ENCODE assay signal across 8 cellular contexts in genomic region chr7:103148131-103148993, GRCh38. TPM values are rescaled to one million over a fixed set of nuclear protein-coding genes. Genes with fewer than 3 reads are reported as not detected.
DNase-seq lines count a peak whose midpoint lies in the region; ATAC-seq, FAIRE-seq and TF ChIP-seq lines count a peak whose summit lies in the region.

No MANE protein-coding gene starts in this region.

- H3K27me3 ChIP-seq in H7 (ENCODE audit: control insufficient read depth, insufficient read depth, low read length) (no peaks in the 10 kb centered on the region), iPS-15b (ENCODE audit: control insufficient read depth, insufficient read depth, low read length) (no peaks in the 10 kb centered on the region), stomach smooth muscle (ENCODE audit: control insufficient read depth in 1 of 2, insufficient read depth in 2 of 2, low read length in 2 of 2) (no peaks in the 10 kb centered on the region)

- peak overlapping the region; percentile 99 for H3K27ac Mint-ChIP-seq in activated CD8-positive, alpha-beta T cell treated with anti-CD3 and anti-CD28 coated beads for 36 hours

- POLR2A ChIA-PET in activated CD8-positive, alpha-beta T cell treated with anti-CD3 and anti-CD28 coated beads for 36 hours (lab: Charles Lee), result interaction anchor here (0.7 to 1.3 kb wide), 5 partner anchors 8 to 73 kb away, joined by 3 to 15 read pairs (median 3); partner anchors contain the start of genes ARMC10 and FBXL13

- ATAC-seq in activated CD8-positive, alpha-beta T cell treated with anti-CD3 and anti-CD28 coated beads for 36 hours, result no peak
- ATAC-seq in HG03280 (IDR thresholded peaks at IDR 0.05; ENCODE audit: unreplicated experiment), result no peak

- FAIRE-seq in A204.1 (lab: Jason Lieb, UNC), result peak; percentile 6

- H3K36me3 Mint-ChIP-seq in activated CD8-positive, alpha-beta T cell treated with anti-CD3 and anti-CD28 coated beads for 36 hours (ENCODE audit: low read depth), result peaks cover 6% of the 10 kb centered on the region

- no peaks in the 10 kb centered on the region for H3K36me3 ChIP-seq in H7 (replicated peaks; ENCODE audit: control insufficient read depth, insufficient read depth, low read length)
- no peaks in the 10 kb centered on the region for H3K36me3 ChIP-seq in iPS-15b (ENCODE audit: control insufficient read depth, insufficient read depth, low read length)
- H3K36me3 ChIP-seq in stomach smooth muscle (ENCODE audit: control insufficient read depth in 2 of 2, insufficient read depth in 2 of 2, low read length in 2 of 2), result no peaks in the 10 kb centered on the region

- peak overlapping the region; percentile 86 for H3K27ac ChIP-seq in stomach smooth muscle (ENCODE audit: low read length)

- H3K4me3 ChIP-seq in H7 (ENCODE audit: insufficient read depth, low read depth, low read length), result peak overlapping the region; percentile 78
- peak overlapping the region; percentile 85 for H3K4me3 ChIP-seq in iPS-15b (ENCODE audit: low read depth, low read length)
- peak overlapping the region; percentile 64 to 92 for H3K4me3 ChIP-seq in stomach smooth muscle (ENCODE audit: low read length in 2 of 2)

- DNase-seq in H7 (peak; percentile 13), glomerular visceral epithelial cell (ENCODE audit: extremely low spot score) (no peak), D341Med (ENCODE audit: low spot score) (no peak)
- no peak for DNase-seq in activated CD8-positive, alpha-beta T cell treated with anti-CD3 and anti-CD28 coated beads for 36 hours

- no peaks in the 10 kb centered on the region for H3K27me3 Mint-ChIP-seq in activated CD8-positive, alpha-beta T cell treated with anti-CD3 and anti-CD28 coated beads for 36 hours

- H3K9me3 Mint-ChIP-seq in activated CD8-positive, alpha-beta T cell treated with anti-CD3 and anti-CD28 coated beads for 36 hours, result no peaks in the 10 kb centered on the region

- CTCF ChIA-PET in activated CD8-positive, alpha-beta T cell treated with anti-CD3 and anti-CD28 coated beads for 36 hours (lab: Charles Lee), result no interaction called here

- peak overlapping the region; percentile 98 for H3K4me3 Mint-ChIP-seq in activated CD8-positive, alpha-beta T cell treated with anti-CD3 and anti-CD28 coated beads for 36 hours

- peaks cover 34% of the 10 kb centered on the region for H3K4me1 Mint-ChIP-seq in activated CD8-positive, alpha-beta T cell treated with anti-CD3 and anti-CD28 coated beads for 36 hours (ENCODE audit: low read depth)

- H3K4me1 ChIP-seq in iPS-15b (ENCODE audit: control insufficient read depth, insufficient read depth, low read length), result no peaks in the 10 kb centered on the region
- H3K4me1 ChIP-seq in stomach smooth muscle (ENCODE audit: control insufficient read depth, insufficient read depth, low read length), result peaks cover 4% of the 10 kb centered on the region

- H3K9ac ChIP-seq in iPS-15b (ENCODE audit: low read depth, low read length), result peak overlapping the region; percentile 95
- H3K9ac ChIP-seq in stomach smooth muscle (ENCODE audit: low read length in 2 of 2), result peak overlapping the region; percentile 86 to 87

- no peak for TF ChIP-seq CTCF in activated CD8-positive, alpha-beta T cell treated with anti-CD3 and anti-CD28 coated beads for 36 hours (IDR thresholded peaks at IDR 0.05)

- intact Hi-C loops in activated CD8-positive, alpha-beta T cell treated with anti-CD3 and anti-CD28 coated beads for 36 hours (cut with micrococcal nuclease), result loop anchor here (5.0 kb wide), 1 partner anchor 71 kb away; the partner anchor contains the start of gene ARMC10

- no peaks in the 10 kb centered on the region for H3K9me3 ChIP-seq in iPS-15b (ENCODE audit: control insufficient read depth, insufficient read depth, low read length)
- no peaks in the 10 kb centered on the region for H3K9me3 ChIP-seq in stomach smooth muscle (ENCODE audit: control insufficient read depth in 2 of 2, low read length in 2 of 2)

RNA-seq across cellular contexts. Expression of gene NAPEPLD, which starts 0.5 kb away (rescaled TPM):
- 1.6 and 1.9 TPM in 2 replicates for total RNA-seq in H7 (2014; rRNA removed; shearing (Covaris generic))
- 1 to 10 TPM; 5.1 to 6.3 TPM for total RNA-seq in activated CD8-positive, alpha-beta T cell treated with anti-CD3 and anti-CD28 coated beads for 36 hours
